In genomic region chr3:14657579-14657978, GRCh38 we compare ENCODE assay signal across 1 cellular context.
TF ChIP-seq lines count a peak whose summit lies in the region.

No MANE protein-coding gene starts in this region.

TF ChIP-seq in GM12878, 131 proteins besides CTCF, POLR2A, EP300 and RAD21 (continued from another document):
- TF ChIP-seq PRDM15 (CRISPR knock-in tag; IDR thresholded peaks at IDR 0.05), result no peak
- TF ChIP-seq YY1 (IDR thresholded peaks at IDR 0.05; ENCODE audit: low read depth, low read length), result no peak
- no peak for TF ChIP-seq STAT1 (conservative IDR thresholded peaks at IDR 0.05)
- no peak for TF ChIP-seq PKNOX1 (IDR thresholded peaks at IDR 0.05)
